In the genomic region with DNA sequence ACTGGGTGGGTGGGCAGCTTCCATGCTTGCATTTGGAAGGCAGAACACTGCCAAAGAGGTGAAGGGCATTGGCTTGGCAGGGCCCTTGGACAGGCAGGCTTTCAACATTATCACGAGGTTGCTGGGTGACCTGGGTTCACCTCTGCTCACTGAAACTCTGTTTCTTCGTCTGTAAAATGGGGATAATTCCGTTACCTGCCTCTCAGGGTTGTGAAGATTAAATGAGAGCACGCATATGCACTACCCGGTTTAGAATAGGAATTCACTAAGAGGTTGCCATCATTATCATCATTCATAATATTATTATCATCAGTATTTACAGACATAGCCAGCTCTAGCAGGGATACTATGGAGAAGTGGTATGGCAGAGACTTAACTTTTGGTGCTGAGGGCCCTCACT, we compare ENCODE assay signal across 20 cellular contexts.
DNase-seq lines count a peak whose midpoint lies in the region; ATAC-seq and TF ChIP-seq lines count a peak whose summit lies in the region.
"Had no signal": no experiment of that assay in that cellular context is flagged by ENCODE, and none has a peak within 500 bp of the region (broad histone marks: within the 10 kb centered on the region; RNA-seq: fewer than 3 reads in every experiment).

No MANE protein-coding gene starts in this region.

- ATAC-seq in left ventricle myocardium superior = peak; percentile 27
- ATAC-seq: A549, HepG2 had no signal

- 0 out of 2 replicates have a peak overlapping the region, but pooled peaks have one; percentile 28 for H2AFZ ChIP-seq in OCI-LY7 (ENCODE audit: low read length)

- POLR2A ChIA-PET in OCI-LY7 (lab: Charles Lee) = no interaction called here

- H4K20me1 ChIP-seq in BLaER1 treated with 17β-estradiol and CSF1 and Interleukin-3, amounts not matched to agents 10 nM and 100 nM = no peaks in the 10 kb centered on the region
- no peaks in the 10 kb centered on the region for H4K20me1 ChIP-seq in OCI-LY7 (ENCODE audit: insufficient read depth, low read length)

- CTCF ChIA-PET in OCI-LY7 (lab: Charles Lee; ENCODE audit: unreplicated experiment) = interaction anchor here (0.6 kb wide), 1 partner anchor 352 kb away, joined by 3 read pairs; no protein-coding TSS in a partner anchor

- peak overlapping the region in 8 of 11 experiments; percentile 7 to 88 (median 70); a peak in 12 of 22 replicates for H3K4me2 ChIP-seq in BLaER1 treated with 17β-estradiol and CSF1 and Interleukin-3, amounts not matched to agents 10 nM and 100 nM
- H3K4me2 ChIP-seq in OCI-LY7 (ENCODE audit: low read length) = no peak overlapping the region
- H3K4me2 ChIP-seq: A549 had no signal

- H3K27ac ChIP-seq in BLaER1 treated with 17β-estradiol and CSF1 and Interleukin-3, amounts not matched to agents 10 nM and 100 nM = no peak overlapping the region
- H3K27ac ChIP-seq in OCI-LY7 (ENCODE audit: low read depth, low read length, poor library complexity, severe bottlenecking) (no peak overlapping the region), rectal smooth muscle tissue (ENCODE audit: low read depth, low read length) (peak overlapping the region; percentile 46)
- H3K27ac ChIP-seq: A549, HL-60, Peyer's patch, SJSA1 had no signal

- BruUV-seq in OCI-LY7 (replicated peaks; lab: Mats Ljungman, UMichigan) = no TSS peak

- DNase-seq in OCI-LY7 (ENCODE audit: low spot score) (no peak), left ventricle myocardium superior (peak; percentile 38), Kasumi-1 (lab: John Stamatoyannopoulos, UW) (no peak), kidney tubule cell (ENCODE audit: low spot score) (no peak)
- no peak for DNase-seq in activated CD4-positive, alpha-beta T cell treated with anti-CD3 and anti-CD28 coated beads, Interleukin-2, amount 50 U/mL, for 1 hour
- DNase-seq: CD4-positive, CD25-positive, alpha-beta regulatory T cell; DMS 273 treated with DMSO at 0.1 percent for 48 hours; KG1; MV-4-11; NCI-H1105 treated with DMSO at 0.1 percent for 48 hours; NCI-H2029 treated with DMSO at 0.1 percent for 48 hours; NCI-H524 treated with DMSO at 0.1 percent for 48 hours; NCI-H82; Peyer's patch had no signal

- no peak overlapping the region for H3K9ac ChIP-seq in BLaER1 treated with 17β-estradiol and CSF1 and Interleukin-3, amounts not matched to agents 10 nM and 100 nM
- no peak overlapping the region for H3K9ac ChIP-seq in rectal smooth muscle tissue (ENCODE audit: low read length)

- no peak overlapping the region for H3K4me3 ChIP-seq in BLaER1 treated with 17β-estradiol and CSF1 and Interleukin-3, amounts not matched to agents 10 nM and 100 nM
- H3K4me3 ChIP-seq in OCI-LY7 (ENCODE audit: low read depth, low read length, poor library complexity, severe bottlenecking) (no peak overlapping the region), rectal smooth muscle tissue (ENCODE audit: low read length) (no peak overlapping the region)
- H3K4me3 ChIP-seq: A549, Peyer's patch, SJSA1 had no signal

- H3K36me3 ChIP-seq in BLaER1 treated with 17β-estradiol and CSF1 and Interleukin-3, amounts not matched to agents 10 nM and 100 nM = no peaks in the 10 kb centered on the region
- H3K36me3 ChIP-seq in OCI-LY7 (ENCODE audit: insufficient read depth, low read length) (no peaks in the 10 kb centered on the region), rectal smooth muscle tissue (ENCODE audit: control insufficient read depth, insufficient read depth, low read length) (no peaks in the 10 kb centered on the region)
- H3K36me3 ChIP-seq: Peyer's patch, SJSA1 had no signal

- H3K79me2 ChIP-seq in OCI-LY7 (ENCODE audit: insufficient read depth, low read depth, low read length) = no peaks in the 10 kb centered on the region

- no peak for TF ChIP-seq CTCF in OCI-LY7 (conservative IDR thresholded peaks at IDR 0.05; ENCODE audit: low read length)

- no peaks in the 10 kb centered on the region for H3K27me3 ChIP-seq in BLaER1 treated with 17β-estradiol and CSF1 and Interleukin-3, amounts not matched to agents 10 nM and 100 nM
- H3K27me3 ChIP-seq in rectal smooth muscle tissue (ENCODE audit: control insufficient read depth, insufficient read depth, low read length) = no peaks in the 10 kb centered on the region
- H3K27me3 ChIP-seq: Peyer's patch, SJSA1 had no signal

- H3K9me3 ChIP-seq in BLaER1 treated with 17β-estradiol and CSF1 and Interleukin-3, amounts not matched to agents 10 nM and 100 nM (replicated peaks in 1 of 11) = peaks cover 7 to 19% (median 10%) of the 10 kb centered on the region in 11 experiments; a peak in 20 of 22 replicates
- H3K9me3 ChIP-seq in OCI-LY7 (ENCODE audit: low read length) = no peaks in the 10 kb centered on the region
- H3K9me3 ChIP-seq: A549, Peyer's patch had no signal

- H3K4me1 ChIP-seq in BLaER1 treated with 17β-estradiol and CSF1 and Interleukin-3, amounts not matched to agents 10 nM and 100 nM = peaks cover 23 to 33% (median 27%) of the 10 kb centered on the region in 10 experiments
- peaks cover 8% of the 10 kb centered on the region for H3K4me1 ChIP-seq in OCI-LY7 (ENCODE audit: insufficient read depth, low read length, poor library complexity, severe bottlenecking)
- peaks cover 38% of the 10 kb centered on the region for H3K4me1 ChIP-seq in rectal smooth muscle tissue (ENCODE audit: control insufficient read depth, insufficient read depth, low read length)
- H3K4me1 ChIP-seq: A549, Peyer's patch had no signal

- H3K9me2 ChIP-seq in OCI-LY7 (ENCODE audit: insufficient read depth, low read length) = no peaks in the 10 kb centered on the region

- intact Hi-C loops in OCI-LY7 (cut with micrococcal nuclease; ENCODE audit: unreplicated experiment) = no loop called here
- intact Hi-C loops in left ventricle myocardium superior (cut with micrococcal nuclease) = no loop called here
